ENCODE assay signal across 22 cellular contexts in genomic region chr7:40843338-40844026, GRCh38.
DNase-seq lines count a peak whose midpoint lies in the region; TF ChIP-seq lines count a peak whose summit lies in the region.
"Had no signal": no experiment of that assay in that cellular context is flagged by ENCODE, and none has a peak within 500 bp of the region (broad histone marks: within the 10 kb centered on the region; RNA-seq: fewer than 3 reads in every experiment).

No MANE protein-coding gene starts in this region.

- H4K20me1 ChIP-seq in OCI-LY7 (ENCODE audit: insufficient read depth, low read length) = no peaks in the 10 kb centered on the region

- in situ Hi-C loops in KBM-7 (cut with MboI; ENCODE audit: low pct_unique_long_range_greater_than_20kb, low sequenced_read_pairs) = no loop called here

- BruUV-seq in OCI-LY7 (replicated peaks; lab: Mats Ljungman, UMichigan) = no TSS peak

- CTCF ChIA-PET in OCI-LY7 (lab: Charles Lee; ENCODE audit: unreplicated experiment) = interaction anchor here (1.1 kb wide), 1 partner anchor 67 kb away, joined by 3 read pairs; no protein-coding TSS in a partner anchor

- DNase-seq in EH (ENCODE audit: low read depth) (peak; percentile 84), OCI-LY7 (ENCODE audit: low spot score) (no peak), epithelial cell of proximal tubule (ENCODE audit: low read depth) (peak; percentile 76), osteocyte (ENCODE audit: extremely low spot score, unreplicated experiment) (no peak), posterior cingulate gyrus (no peak), posterior vena cava (ENCODE audit: low spot score) (no peak), KBM-7 (no peak)
- no peak for DNase-seq in activated CD4-positive, alpha-beta T cell treated with anti-CD3 and anti-CD28 coated beads, Interleukin-2, amount 10 ng/mL, durations not matched to agents 24 days and 14 days
- DNase-seq: activated B cell treated with CpG ODN at 0.5 μM for 24 hours; activated CD8-positive, alpha-beta T cell treated with anti-CD3 and anti-CD28 coated beads, Interleukin-2, amount 10 ng/mL, durations not matched to agents 7 days and 5 days; activated T-cell treated with anti-CD3 and anti-CD28 coated beads, Interleukin-2, amount 50 U/mL, for 72 hours; caudate nucleus; COR-L47; effector memory CD4-positive, alpha-beta T cell; left ventricle myocardium superior; NCI-H1417 treated with DMSO at 0.1 percent for 48 hours; NCI-H2227 treated with DMSO at 0.1 percent for 48 hours; NK-92 treated with Interleukin-12 subunit alpha and Interleukin-12 subunit beta, amount 100 ng/mL, for 24 hours; pancreas; RPMI8226; testis had no signal

- no peak overlapping the region for H3K4me3 Mint-ChIP-seq in osteocyte (ENCODE audit: unreplicated experiment)
- H3K4me3 Mint-ChIP-seq in activated CD4-positive, alpha-beta T cell treated with anti-CD3 and anti-CD28 coated beads, Interleukin-2, amount 10 ng/mL, durations not matched to agents 24 days and 14 days = no peak overlapping the region
- H3K4me3 Mint-ChIP-seq: activated B cell treated with CpG ODN at 0.5 μM for 24 hours; activated CD8-positive, alpha-beta T cell treated with anti-CD3 and anti-CD28 coated beads, Interleukin-2, amount 10 ng/mL, durations not matched to agents 7 days and 5 days; activated naive CD8-positive, alpha-beta T cell; activated T-cell treated with anti-CD3 and anti-CD28 coated beads, Interleukin-2, amount 50 U/mL, for 72 hours had no signal

- no peaks in the 10 kb centered on the region for H3K79me2 ChIP-seq in OCI-LY7 (ENCODE audit: insufficient read depth, low read depth, low read length)

- H3K4me1 Mint-ChIP-seq in osteocyte (ENCODE audit: unreplicated experiment) = peaks cover 16% of the 10 kb centered on the region
- no peaks in the 10 kb centered on the region for H3K4me1 Mint-ChIP-seq in activated CD4-positive, alpha-beta T cell treated with anti-CD3 and anti-CD28 coated beads, Interleukin-2, amount 10 ng/mL, durations not matched to agents 24 days and 14 days
- H3K4me1 Mint-ChIP-seq: activated B cell treated with CpG ODN at 0.5 μM for 24 hours had no signal

- H3K4me3 ChIP-seq in OCI-LY7 (ENCODE audit: low read depth, low read length, poor library complexity, severe bottlenecking) (no peak overlapping the region), epithelial cell of proximal tubule (ENCODE audit: low read depth, low read length) (no peak overlapping the region)
- H3K4me3 ChIP-seq: pancreas, testis had no signal

- H3K36me3 ChIP-seq in OCI-LY7 (ENCODE audit: insufficient read depth, low read length) = peaks cover 7% of the 10 kb centered on the region; the same call in 1 of the 2 replicates
- H3K36me3 ChIP-seq: pancreas had no signal

- no peak overlapping the region for H3K4me2 ChIP-seq in OCI-LY7 (ENCODE audit: low read length)

- peak overlapping the region; percentile 69 for H3K27ac Mint-ChIP-seq in osteocyte (ENCODE audit: unreplicated experiment)
- no peak overlapping the region for H3K27ac Mint-ChIP-seq in activated CD4-positive, alpha-beta T cell treated with anti-CD3 and anti-CD28 coated beads, Interleukin-2, amount 10 ng/mL, durations not matched to agents 24 days and 14 days
- H3K27ac Mint-ChIP-seq: activated B cell treated with CpG ODN at 0.5 μM for 24 hours; activated CD8-positive, alpha-beta T cell treated with anti-CD3 and anti-CD28 coated beads, Interleukin-2, amount 10 ng/mL, durations not matched to agents 7 days and 5 days; activated naive CD8-positive, alpha-beta T cell; activated T-cell treated with anti-CD3 and anti-CD28 coated beads, Interleukin-2, amount 50 U/mL, for 72 hours had no signal

- H3K36me3 Mint-ChIP-seq in osteocyte (ENCODE audit: unreplicated experiment) = peaks cover 9% of the 10 kb centered on the region
- H3K36me3 Mint-ChIP-seq in activated CD4-positive, alpha-beta T cell treated with anti-CD3 and anti-CD28 coated beads, Interleukin-2, amount 10 ng/mL, durations not matched to agents 24 days and 14 days (ENCODE audit: low read depth) = no peaks in the 10 kb centered on the region
- H3K36me3 Mint-ChIP-seq: activated naive CD8-positive, alpha-beta T cell had no signal

- H3K27ac ChIP-seq in OCI-LY7 (ENCODE audit: low read depth, low read length, poor library complexity, severe bottlenecking) = no peak overlapping the region
- H3K27ac ChIP-seq: pancreas, testis had no signal

- H3K9me2 ChIP-seq in OCI-LY7 (ENCODE audit: insufficient read depth, low read length) = no peaks in the 10 kb centered on the region

- H3K4me1 ChIP-seq in OCI-LY7 (ENCODE audit: insufficient read depth, low read length, poor library complexity, severe bottlenecking) = peaks cover 8% of the 10 kb centered on the region
- H3K4me1 ChIP-seq: pancreas, testis had no signal

- intact Hi-C loops in OCI-LY7 (cut with micrococcal nuclease; ENCODE audit: unreplicated experiment) (no loop called here), posterior cingulate gyrus (cut with DNase I) (no loop called here), posterior vena cava (cut with DNase I) (no loop called here)
- intact Hi-C loops in activated CD4-positive, alpha-beta T cell treated with anti-CD3 and anti-CD28 coated beads, Interleukin-2, amount 10 ng/mL, durations not matched to agents 24 days and 14 days (cut with micrococcal nuclease) = no loop called here

- H3K9me3 Mint-ChIP-seq in osteocyte (ENCODE audit: unreplicated experiment) = peaks cover 27% of the 10 kb centered on the region
- no peaks in the 10 kb centered on the region for H3K9me3 Mint-ChIP-seq in activated CD4-positive, alpha-beta T cell treated with anti-CD3 and anti-CD28 coated beads, Interleukin-2, amount 10 ng/mL, durations not matched to agents 24 days and 14 days
- H3K9me3 Mint-ChIP-seq: activated T-cell treated with anti-CD3 and anti-CD28 coated beads, Interleukin-2, amount 50 U/mL, for 72 hours had no signal

- no peaks in the 10 kb centered on the region for H3K27me3 Mint-ChIP-seq in osteocyte (ENCODE audit: unreplicated experiment)
- H3K27me3 Mint-ChIP-seq in activated CD4-positive, alpha-beta T cell treated with anti-CD3 and anti-CD28 coated beads, Interleukin-2, amount 10 ng/mL, durations not matched to agents 24 days and 14 days = no peaks in the 10 kb centered on the region
- H3K27me3 Mint-ChIP-seq: activated B cell treated with CpG ODN at 0.5 μM for 24 hours; activated naive CD8-positive, alpha-beta T cell had no signal

- peak overlapping the region; percentile 77 for H2AFZ ChIP-seq in OCI-LY7 (ENCODE audit: low read length)

- H3K9me3 ChIP-seq in OCI-LY7 (ENCODE audit: low read length) = peaks cover 22% of the 10 kb centered on the region; the same call in 1 of the 2 replicates
- H3K9me3 ChIP-seq: testis had no signal

- TF ChIP-seq CTCF in OCI-LY7 (conservative IDR thresholded peaks at IDR 0.05; ENCODE audit: low read length) = no peak
- TF ChIP-seq CTCF in epithelial cell of proximal tubule (conservative IDR thresholded peaks at IDR 0.05; ENCODE audit: low read depth, low read length) = no peak
- no peak for TF ChIP-seq CTCF in osteocyte (IDR thresholded peaks at IDR 0.05)

- POLR2A ChIA-PET in OCI-LY7 (lab: Charles Lee) = interaction anchor here (0.8 to 1.5 kb wide), 2 partner anchors 15 to 83 kb away, joined by 3 read pairs; no protein-coding TSS in a partner anchor

Comparison
In these comparisons a context has a peak if more than half of its experiments do, and no peak if none do; other contexts are left out.
1. DNase-seq: peak in EH (single experiment) and epithelial cell of proximal tubule (single experiment); none in OCI-LY7 (single experiment), osteocyte (single experiment), activated CD4-positive, alpha-beta T cell treated with anti-CD3 and anti-CD28 coated beads, Interleukin-2, amount 10 ng/mL, durations not matched to agents 24 days and 14 days (single experiment), posterior cingulate gyrus (0 of 10), posterior vena cava (single experiment) and KBM-7 (single experiment).